Comparison of ENCODE assay signal across 1 cellular context in the genomic region with DNA sequence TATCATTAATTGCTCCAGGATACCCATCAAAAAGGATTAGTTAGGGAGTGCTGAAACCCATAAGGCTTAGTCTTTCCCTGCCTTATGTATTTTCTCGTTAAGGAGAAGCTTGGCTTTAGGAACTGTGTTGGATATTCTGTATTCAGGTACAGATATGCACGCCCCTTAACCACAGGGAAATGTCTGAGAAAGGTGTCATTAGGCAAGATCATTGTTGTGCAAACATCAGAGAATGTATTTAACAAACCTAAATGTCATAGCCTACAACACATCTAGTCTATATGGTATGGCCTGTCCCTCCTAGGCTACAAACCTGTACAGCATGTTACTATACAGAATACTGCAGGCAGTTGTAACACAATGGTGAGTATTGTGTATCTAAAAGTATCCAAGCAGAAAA. TPM values are rescaled to one million over a fixed set of nuclear protein-coding genes. Genes with fewer than 3 reads are reported as not detected.
"Had no signal": no experiment of that assay in that cellular context is flagged by ENCODE, and none has a peak within 500 bp of the region (broad histone marks: within the 10 kb centered on the region; RNA-seq: fewer than 3 reads in every experiment).

No MANE protein-coding gene starts in this region.

RNA-seq across cellular contexts. Expression of a gene that starts 10.1 kb away (rescaled TPM):
- total RNA-seq: renal cortical epithelial cell had no signal
